ENCODE assay signal across 22 cellular contexts in genomic region chr10:69697006-69697405, GRCh38.
DNase-seq lines count a peak whose midpoint lies in the region; FAIRE-seq and TF ChIP-seq lines count a peak whose summit lies in the region.
"Had no signal": no experiment of that assay in that cellular context is flagged by ENCODE, and none has a peak within 500 bp of the region (broad histone marks: within the 10 kb centered on the region; RNA-seq: fewer than 3 reads in every experiment).

No MANE protein-coding gene starts in this region.

- POLR2A ChIA-PET in PC-9 (lab: Charles Lee; ENCODE audit: unreplicated experiment), result no interaction called here

- no peaks in the 10 kb centered on the region for H3K36me3 ChIP-seq in PC-9 (ENCODE audit: low read depth)

- DNase-seq in ELF-1 (ENCODE audit: low read depth, low spot score), result peak; percentile 63
- DNase-seq in PC-9, result peak; percentile 14 to 47
- peak; percentile 31 for DNase-seq in epithelial cell of esophagus (ENCODE audit: low read depth)
- DNase-seq in mesothelial cell of epicardium (ENCODE audit: low spot score in 2 of 2, unreplicated experiment in 2 of 2), result no peak
- no peak for DNase-seq in activated effector memory CD4-positive, alpha-beta T cell treated with Interleukin-2 at 50 U/mL for 16 hours
- DNase-seq in urothelium cell line (ENCODE audit: low spot score), result no peak
- DNase-seq in NCI-H1048 (lab: John Stamatoyannopoulos, UW), result no peak
- DNase-seq: 8988T; ACHN; C1 segment of cervical spinal cord; Caco-2; CD4-positive, CD25-positive, alpha-beta regulatory T cell; CD8-positive, alpha-beta T cell; DMS153; EL; GF-D8; GOT3; H7; HCEC 1CT had no signal

- peaks cover 52% of the 10 kb centered on the region for H3K27me3 ChIP-seq in PC-9 (ENCODE audit: insufficient read depth, low read depth)

- H3K27ac Mint-ChIP-seq in mesothelial cell of epicardium, result no peak overlapping the region
- H3K27ac Mint-ChIP-seq: CD4-positive, CD25-positive, alpha-beta regulatory T cell; CD8-positive, alpha-beta T cell had no signal

- H3K9me2 ChIP-seq in PC-9 (ENCODE audit: insufficient read depth), result no peaks in the 10 kb centered on the region

- no peaks in the 10 kb centered on the region for H3K79me2 ChIP-seq in PC-9 (ENCODE audit: low read depth)

- intact Hi-C loops in PC-9 (cut with micrococcal nuclease; ENCODE audit: unreplicated experiment), result loop anchor here (5.0 kb wide), 1 partner anchor 215 kb away; no protein-coding TSS in a partner anchor

- H3F3A ChIP-seq in PC-9 (ENCODE audit: insufficient read depth, low read depth), result no peaks in the 10 kb centered on the region

- no TSS peak for BruUV-seq in PC-9 (replicated peaks; lab: Mats Ljungman, UMichigan)

- H3K4me1 ChIP-seq in PC-9 (replicated peaks; ENCODE audit: insufficient read depth), result no peaks in the 10 kb centered on the region
- H3K4me1 ChIP-seq: Caco-2 had no signal

- no peaks in the 10 kb centered on the region; the same call in 1 of the 2 replicates for H3K9me3 ChIP-seq in PC-9 (ENCODE audit: insufficient read depth, low read depth)
- H3K9me3 ChIP-seq: A549, Caco-2 had no signal

- no peak overlapping the region for H3K27ac ChIP-seq in PC-9
- H3K27ac ChIP-seq: A549 had no signal

- H3K4me2 ChIP-seq in PC-9, result 0 out of 2 replicates have a peak overlapping the region, but pooled peaks have one; percentile 8
- H3K4me2 ChIP-seq: A549 had no signal

- no peaks in the 10 kb centered on the region for H3K36me3 Mint-ChIP-seq in mesothelial cell of epicardium
- H3K36me3 Mint-ChIP-seq: CD4-positive, CD25-positive, alpha-beta regulatory T cell; CD8-positive, alpha-beta T cell had no signal

- FAIRE-seq in urothelium cell line (lab: Jason Lieb, UNC), result no peak
- FAIRE-seq: A549, GM12891, GM18507 had no signal

- H3K4me1 Mint-ChIP-seq in mesothelial cell of epicardium, result peaks cover 2% of the 10 kb centered on the region
- H3K4me1 Mint-ChIP-seq: CD4-positive, CD25-positive, alpha-beta regulatory T cell had no signal

- no peak overlapping the region for H3K4me3 ChIP-seq in PC-9
- H3K4me3 ChIP-seq in epithelial cell of esophagus (ENCODE audit: low read length), result no peak overlapping the region
- H3K4me3 ChIP-seq: A549 had no signal

- no peak overlapping the region for H3K4me3 Mint-ChIP-seq in mesothelial cell of epicardium
- H3K4me3 Mint-ChIP-seq: CD8-positive, alpha-beta T cell had no signal

- no peak overlapping the region for H2AFZ ChIP-seq in PC-9

- H3K27me3 Mint-ChIP-seq in mesothelial cell of epicardium (ENCODE audit: low read depth), result peaks cover 24% of the 10 kb centered on the region

- H4K20me1 ChIP-seq in PC-9 (ENCODE audit: insufficient read depth), result no peaks in the 10 kb centered on the region

- CTCF ChIA-PET in PC-9 (lab: Charles Lee), result interaction anchor here (0.5 kb wide), 1 partner anchor 23 kb away, joined by 3 read pairs; no protein-coding TSS in a partner anchor

- H3K9me3 Mint-ChIP-seq in mesothelial cell of epicardium, result peaks cover 11% of the 10 kb centered on the region
- H3K9me3 Mint-ChIP-seq: CD8-positive, alpha-beta T cell had no signal

- TF ChIP-seq CTCF in PC-9 (conservative IDR thresholded peaks at IDR 0.05), result no peak
- no peak for TF ChIP-seq CTCF in epithelial cell of esophagus (IDR thresholded peaks at IDR 0.05; ENCODE audit: insufficient read depth, low read depth, low read length, missing control alignments)
- no peak for TF ChIP-seq CTCF in mesothelial cell of epicardium (IDR thresholded peaks at IDR 0.05; ENCODE audit: unreplicated experiment)

Comparison
In these comparisons a context has a peak if more than half of its experiments do, and no peak if none do; other contexts are left out.
1. DNase-seq: peak in ELF-1 (single experiment), PC-9 (2 of 2) and epithelial cell of esophagus (single experiment); none in mesothelial cell of epicardium (0 of 2), activated effector memory CD4-positive, alpha-beta T cell treated with Interleukin-2 at 50 U/mL for 16 hours (single experiment), urothelium cell line (single experiment) and NCI-H1048 (single experiment).